27 cellular contexts compared by ENCODE assay signal in the genomic region with DNA sequence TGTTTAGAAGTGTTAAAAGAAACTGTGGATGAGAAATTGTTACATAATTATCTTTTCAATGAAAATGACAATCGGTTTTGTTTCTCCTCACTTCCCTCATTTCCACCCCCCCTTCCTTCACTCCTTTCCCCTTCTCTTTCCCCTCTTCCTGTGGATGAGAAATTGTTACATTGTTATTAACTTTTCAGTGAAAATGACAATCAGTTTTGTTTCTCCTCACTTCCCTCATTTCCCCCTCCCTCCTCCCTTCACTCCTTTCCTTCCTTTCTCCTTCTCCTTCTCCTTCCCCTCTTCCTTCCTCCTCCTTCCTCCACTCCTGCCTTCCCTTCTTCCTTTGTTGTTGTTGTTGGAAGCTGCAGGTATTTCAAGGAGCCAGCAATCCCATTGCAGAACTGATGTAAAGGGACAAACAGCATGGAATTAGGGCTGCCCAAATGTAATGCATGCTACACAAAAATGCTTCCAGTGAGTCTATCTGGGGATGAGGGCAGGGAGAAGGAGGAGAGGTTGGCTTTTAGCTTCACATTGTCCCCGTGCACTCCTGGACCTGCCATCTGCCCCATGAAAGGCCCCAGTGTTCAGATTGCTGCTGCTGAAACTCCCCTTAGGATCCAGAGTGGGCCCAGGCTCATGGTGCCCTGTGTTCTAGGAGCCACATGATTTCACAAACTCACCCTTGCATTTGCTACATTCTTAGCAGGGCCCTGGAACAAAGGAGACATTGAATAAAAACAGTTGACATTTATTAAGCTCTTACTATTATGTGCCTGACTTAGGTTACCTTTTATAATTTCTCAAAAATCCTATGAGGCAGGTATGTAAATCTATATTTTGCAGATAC.
DNase-seq lines count a peak whose midpoint lies in the region; ATAC-seq, FAIRE-seq and TF ChIP-seq lines count a peak whose summit lies in the region.
"Had no signal": no experiment of that assay in that cellular context is flagged by ENCODE, and none has a peak within 500 bp of the region (broad histone marks: within the 10 kb centered on the region; RNA-seq: fewer than 3 reads in every experiment).

No MANE protein-coding gene starts in this region.

- H2AK5ac ChIP-seq in trophoblast cell (ENCODE audit: low read length) (no peak overlapping the region), H9 (ENCODE audit: insufficient read length, low read length) (no peak overlapping the region)

- in situ Hi-C loops in HepG2 (cut with HindIII; ENCODE audit: extremely low pct_ligation_motif_present, low pct_unique_long_range_greater_than_20kb) = loop anchor here (25.0 kb wide), 1 partner anchor 544 kb away; no protein-coding TSS in a partner anchor

- TF ChIP-seq EP300 in HepG2 (IDR thresholded peaks at IDR 0.05; ENCODE audit: low read depth in 2 of 2, low read length in 2 of 2) (no peak), HepG2 (CRISPR knock-in tag; IDR thresholded peaks at IDR 0.05; ENCODE audit: borderline replicate concordance) (no peak)

- H3K36me3 ChIP-seq in HepG2 (replicated peaks in 1 of 2; ENCODE audit: control insufficient read depth in 1 of 2, insufficient read depth in 2 of 2, low read length in 2 of 2) (no peaks in the 10 kb centered on the region), right lobe of liver (no peaks in the 10 kb centered on the region), trophoblast cell (ENCODE audit: control insufficient read depth in 1 of 2, insufficient read depth in 2 of 2, low read length in 2 of 2) (no peaks in the 10 kb centered on the region)
- H3K36me3 ChIP-seq: BLaER1 had no signal

- 55% methylated on average over 2 of the region's 2 CpGs for WGBS in HepG2 (ENCODE audit: low lambda C conversion rate)
- 67% methylated on average over 2 of the region's 2 CpGs for WGBS in right lobe of liver (ENCODE audit: insufficient coverage, low coverage, low lambda C conversion rate, missing lambda C conversion rate)
- WGBS in trophoblast cell (ENCODE audit: extremely low coverage, insufficient coverage, insufficient read length) = no CpG with 5 or more reads among the region's 2 CpGs
- WGBS in H9 (ENCODE audit: extremely low coverage, insufficient read length, low lambda C conversion rate) = no CpG with 5 or more reads among the region's 2 CpGs

- H3K27me3 Mint-ChIP-seq in H9 (ENCODE audit: low read depth) = peaks cover 6% of the 10 kb centered on the region
- H3K27me3 Mint-ChIP-seq in activated naive CD8-positive, alpha-beta T cell treated with anti-CD3 and anti-CD28 coated beads, Interleukin-2, amount 50 U/mL, for 24 hours = peaks cover 4% of the 10 kb centered on the region
- H3K27me3 Mint-ChIP-seq: CD4-positive, CD25-positive, alpha-beta regulatory T cell had no signal

- H3K9me3 Mint-ChIP-seq in H9 = no peaks in the 10 kb centered on the region
- no peaks in the 10 kb centered on the region for H3K9me3 Mint-ChIP-seq in activated naive CD8-positive, alpha-beta T cell treated with anti-CD3 and anti-CD28 coated beads, Interleukin-2, amount 50 U/mL, for 24 hours
- H3K9me3 Mint-ChIP-seq: CD4-positive, CD25-positive, alpha-beta regulatory T cell; CD8-positive, alpha-beta T cell; HFFc6 had no signal

- H3K23ac ChIP-seq in trophoblast cell (ENCODE audit: low read length) (no peak overlapping the region), H9 (ENCODE audit: insufficient read length, low read depth, low read length) (no peak overlapping the region)

- H3K14ac ChIP-seq in trophoblast cell (ENCODE audit: low read length) (no peak overlapping the region), H9 (ENCODE audit: insufficient read depth, low read length) (no peak overlapping the region)

- H3K4me2 ChIP-seq in HepG2 (ENCODE audit: low read depth, low read length) (no peak overlapping the region), trophoblast cell (ENCODE audit: low read length) (no peak overlapping the region), H9 (ENCODE audit: insufficient read depth, insufficient read length, low read length) (no peak overlapping the region)
- H3K4me2 ChIP-seq: BLaER1 had no signal

- H2BK120ac ChIP-seq in trophoblast cell (ENCODE audit: insufficient read depth, low read length, poor library complexity) (no peak overlapping the region), H9 (ENCODE audit: low read depth, low read length, poor library complexity, severe bottlenecking) (no peak overlapping the region)

- no peak overlapping the region for H3K4me3 ChIP-seq in HepG2 (replicated peaks in 1 of 3; ENCODE audit: insufficient read depth in 1 of 3, low read depth in 2 of 3, low read length in 3 of 3)
- H3K4me3 ChIP-seq in right lobe of liver = no peak overlapping the region
- no peak overlapping the region for H3K4me3 ChIP-seq in trophoblast cell (ENCODE audit: low read depth, low read length)
- H3K4me3 ChIP-seq: BLaER1, GM12878, GM23248 had no signal

- intact Hi-C loops in HepG2 (cut with micrococcal nuclease; ENCODE audit: unreplicated experiment) (no loop called here), right lobe of liver (cut with DNase I) (no loop called here)

- H3K9me3 ChIP-seq in HepG2 (ENCODE audit: low read length) = no peaks in the 10 kb centered on the region
- H3K9me3 ChIP-seq in right lobe of liver = no peaks in the 10 kb centered on the region
- peaks cover 5% of the 10 kb centered on the region for H3K9me3 ChIP-seq in trophoblast cell (ENCODE audit: insufficient read depth, low read depth, low read length)
- H3K9me3 ChIP-seq in H9 (ENCODE audit: control insufficient read depth, low read depth, low read length) = no peaks in the 10 kb centered on the region
- H3K9me3 ChIP-seq: BLaER1 had no signal

- H3K27ac ChIP-seq in HepG2 (ENCODE audit: extremely low read length, insufficient read depth, low read length) = no peak overlapping the region
- H3K27ac ChIP-seq in right lobe of liver = no peak overlapping the region
- no peak overlapping the region for H3K27ac ChIP-seq in trophoblast cell (ENCODE audit: low read depth, low read length)
- no peak overlapping the region for H3K27ac ChIP-seq in H9 (ENCODE audit: insufficient read length, low read depth, low read length)
- H3K27ac ChIP-seq: 22Rv1, BLaER1, C4-2B, GM23248 had no signal

- H4K20me1 ChIP-seq in HepG2 (ENCODE audit: insufficient read depth, low read length) (no peaks in the 10 kb centered on the region), H9 (ENCODE audit: control insufficient read depth, insufficient read depth, insufficient read length) (no peaks in the 10 kb centered on the region)
- H4K20me1 ChIP-seq: BLaER1 had no signal

- H3K27me3 ChIP-seq in HepG2 (ENCODE audit: control insufficient read depth in 1 of 2, insufficient read depth in 2 of 2, low read length in 2 of 2) (no peaks in the 10 kb centered on the region), right lobe of liver (no peaks in the 10 kb centered on the region), trophoblast cell (ENCODE audit: insufficient read depth, low read length) (no peaks in the 10 kb centered on the region), H9 (ENCODE audit: insufficient read depth, low read length) (0 out of 2 replicates have a peak, but pooled peaks cover 3% of the 10 kb centered on the region)
- H3K27me3 ChIP-seq: BLaER1 had no signal

- no peak overlapping the region for H4K12ac ChIP-seq in trophoblast cell (ENCODE audit: low read depth, low read length)

- H3K9ac ChIP-seq in HepG2 (ENCODE audit: insufficient read depth, low read depth, low read length) = no peak overlapping the region
- no peak overlapping the region for H3K9ac ChIP-seq in trophoblast cell (ENCODE audit: low read length)
- no peak overlapping the region for H3K9ac ChIP-seq in H9 (ENCODE audit: extremely low read depth, insufficient read length, low read length)
- H3K9ac ChIP-seq: BLaER1, GM23248 had no signal

- no peak overlapping the region for H3K4me3 Mint-ChIP-seq in H9
- H3K4me3 Mint-ChIP-seq in activated naive CD8-positive, alpha-beta T cell treated with anti-CD3 and anti-CD28 coated beads, Interleukin-2, amount 50 U/mL, for 24 hours = no peak overlapping the region
- H3K4me3 Mint-ChIP-seq: B cell; CD4-positive, CD25-positive, alpha-beta regulatory T cell; CD8-positive, alpha-beta T cell; HFFc6 had no signal

- H4K8ac ChIP-seq in trophoblast cell (ENCODE audit: low read depth, low read length) (no peak overlapping the region), H9 (replicated peaks; ENCODE audit: insufficient read length, low read depth, low read length) (no peak overlapping the region)

- CTCF ChIA-PET in HepG2 (lab: Yijun Ruan, JAX; ENCODE audit: low intra/inter-chr PET ratio, low total read pairs) = no interaction called here

- no peak overlapping the region for H2BK20ac ChIP-seq in H9 (ENCODE audit: low read depth, low read length, poor library complexity, severe bottlenecking)

- no peaks in the 10 kb centered on the region for H3K23me2 ChIP-seq in H9 (ENCODE audit: insufficient read length, low read depth, low read length, poor library complexity, severe bottlenecking)

- no peaks in the 10 kb centered on the region for H3K4me1 Mint-ChIP-seq in H9
- no peaks in the 10 kb centered on the region for H3K4me1 Mint-ChIP-seq in activated naive CD8-positive, alpha-beta T cell treated with anti-CD3 and anti-CD28 coated beads, Interleukin-2, amount 50 U/mL, for 24 hours
- H3K4me1 Mint-ChIP-seq: B cell; CD4-positive, CD25-positive, alpha-beta regulatory T cell had no signal

- POLR2A ChIA-PET in HepG2 (lab: Yijun Ruan, JAX) = interaction anchor here (0.6 kb wide), 1 partner anchor 138 kb away, joined by 6 read pairs; no protein-coding TSS in a partner anchor

- H3K4ac ChIP-seq in trophoblast cell (ENCODE audit: low read depth, low read length) (no peak overlapping the region), H9 (ENCODE audit: low read depth, low read length) (no peak overlapping the region)

- H4K91ac ChIP-seq in trophoblast cell (ENCODE audit: low read depth, low read length) = peak overlapping the region; percentile 19
- H4K91ac ChIP-seq in H9 (ENCODE audit: insufficient read length, low read depth, low read length) = no peak overlapping the region

- H3K18ac ChIP-seq in trophoblast cell (ENCODE audit: low read length) (no peak overlapping the region), H9 (ENCODE audit: insufficient read length, low read depth, low read length) (no peak overlapping the region)

- H2BK5ac ChIP-seq in trophoblast cell (ENCODE audit: low read depth, low read length, poor library complexity) = no peak overlapping the region
- no peak overlapping the region for H2BK5ac ChIP-seq in H9 (ENCODE audit: insufficient read length, low read length)

- H2AFZ ChIP-seq in HepG2 (ENCODE audit: low read length) (no peak overlapping the region), trophoblast cell (ENCODE audit: insufficient read depth, low read length, poor library complexity) (no peak overlapping the region), H9 (ENCODE audit: low read length) (no peak overlapping the region)
- H2AFZ ChIP-seq: GM23248 had no signal

- H2BK12ac ChIP-seq in trophoblast cell (ENCODE audit: low read length) (peak overlapping the region; percentile 37), H9 (ENCODE audit: insufficient read length, low read depth, low read length) (no peak overlapping the region)

- no peak overlapping the region for H3K27ac Mint-ChIP-seq in H9
- H3K27ac Mint-ChIP-seq in activated naive CD8-positive, alpha-beta T cell treated with anti-CD3 and anti-CD28 coated beads, Interleukin-2, amount 50 U/mL, for 24 hours = no peak overlapping the region
- H3K27ac Mint-ChIP-seq: B cell; CD8-positive, alpha-beta T cell; HFFc6 had no signal

- H4K5ac ChIP-seq in H9 (ENCODE audit: insufficient read length, low read depth, low read length) = no peak overlapping the region

- H3K4me1 ChIP-seq in HepG2 (ENCODE audit: insufficient read depth, low read length) (peaks cover 21% of the 10 kb centered on the region), right lobe of liver (no peaks in the 10 kb centered on the region), trophoblast cell (ENCODE audit: control insufficient read depth in 1 of 2, insufficient read depth in 2 of 2, low read length in 2 of 2) (peaks cover 0 to 3% of the 10 kb centered on the region in 2 experiments), H9 (ENCODE audit: insufficient read depth, low read length) (no peaks in the 10 kb centered on the region)
- H3K4me1 ChIP-seq: BLaER1 had no signal

- DNase-seq in HepG2 (ENCODE audit: low spot score) (peak; percentile 39), right lobe of liver (no peak), epidermal melanocyte (ENCODE audit: insufficient read length, low spot score) (peak; percentile 71), trophoblast cell (no peak), urothelium cell line (ENCODE audit: low spot score) (no peak), H9 (no peak), cerebellar cortex (ENCODE audit: low spot score) (no peak)
- DNase-seq in activated naive CD8-positive, alpha-beta T cell treated with anti-CD3 and anti-CD28 coated beads, Interleukin-2, amount 50 U/mL, for 24 hours = no peak
- DNase-seq: CD4-positive, CD25-positive, alpha-beta regulatory T cell; CD8-positive, alpha-beta T cell; DMS 273 treated with DMSO at 0.1 percent for 48 hours; DMS79; EL; GDM1; GM23248; H7; HFFc6 had no signal

- no peak for FAIRE-seq in HepG2 (lab: Jason Lieb, UNC)
- peak; percentile 5 for FAIRE-seq in urothelium cell line (lab: Jason Lieb, UNC)
- FAIRE-seq: A204.1, D721Med, GM12878, GM19239, H1 had no signal

- no peak for TF ChIP-seq RAD21 in HepG2 (CRISPR knock-in tag; IDR thresholded peaks at IDR 0.05)

- no peaks in the 10 kb centered on the region for H3K36me3 Mint-ChIP-seq in H9 (ENCODE audit: insufficient read depth in 1 of 3, low read depth in 3 of 3)
- no peaks in the 10 kb centered on the region for H3K36me3 Mint-ChIP-seq in activated naive CD8-positive, alpha-beta T cell treated with anti-CD3 and anti-CD28 coated beads, Interleukin-2, amount 50 U/mL, for 24 hours (ENCODE audit: low read depth)
- H3K36me3 Mint-ChIP-seq: CD4-positive, CD25-positive, alpha-beta regulatory T cell; CD8-positive, alpha-beta T cell had no signal

- no peak for TF ChIP-seq POLR2A in HepG2 (IDR thresholded peaks at IDR 0.05; ENCODE audit: insufficient read depth in 1 of 2, low read depth in 2 of 2, low read length in 2 of 2)
- no peak for TF ChIP-seq POLR2A in right lobe of liver (IDR thresholded peaks at IDR 0.05)

- peak; percentile 57 for ATAC-seq in HepG2
- no peak for ATAC-seq in right lobe of liver
- no peak for ATAC-seq in activated naive CD8-positive, alpha-beta T cell treated with anti-CD3 and anti-CD28 coated beads, Interleukin-2, amount 50 U/mL, for 24 hours
- ATAC-seq: CD8-positive, alpha-beta T cell; GM12878; HCT116 had no signal

- H3K79me2 ChIP-seq in HepG2 (ENCODE audit: insufficient read depth, low read length) = no peaks in the 10 kb centered on the region
- H3K79me2 ChIP-seq in trophoblast cell (ENCODE audit: control insufficient read depth, insufficient read depth, low read length, poor library complexity) = no peaks in the 10 kb centered on the region
- H3K79me2 ChIP-seq in H9 (ENCODE audit: insufficient read depth, low read length) = no peaks in the 10 kb centered on the region

- no peak overlapping the region for H2BK15ac ChIP-seq in H9 (ENCODE audit: low read depth, low read length)

- peaks cover 3% of the 10 kb centered on the region for H3K79me1 ChIP-seq in trophoblast cell (ENCODE audit: low read length)
- H3K79me1 ChIP-seq in H9 (ENCODE audit: insufficient read depth, low read depth, low read length, poor library complexity, severe bottlenecking) = no peaks in the 10 kb centered on the region

- no peak overlapping the region for H3T11ph ChIP-seq in H9 (ENCODE audit: low read length)

- TF ChIP-seq CTCF in HepG2 (CRISPR knock-in tag; IDR thresholded peaks at IDR 0.05) (no peak), right lobe of liver (IDR thresholded peaks at IDR 0.05) (no peak), H9 (conservative IDR thresholded peaks at IDR 0.05) (no peak)

- BruUV-seq in HepG2 (replicated peaks; lab: Mats Ljungman, UMichigan) = no TSS peak

- no peak overlapping the region for H3K56ac ChIP-seq in H9 (ENCODE audit: insufficient read length, low read depth, low read length)

Comparison
In these comparisons a context has a peak if more than half of its experiments do, and no peak if none do; other contexts are left out.
1. DNase-seq: peak in HepG2 (single experiment) and epidermal melanocyte (single experiment); none in right lobe of liver (0 of 3), trophoblast cell (0 of 2), urothelium cell line (single experiment), H9 (single experiment), activated naive CD8-positive, alpha-beta T cell treated with anti-CD3 and anti-CD28 coated beads, Interleukin-2, amount 50 U/mL, for 24 hours (single experiment) and cerebellar cortex (single experiment).